Comparison of ENCODE assay signal across 19 cellular contexts in the genomic region with DNA sequence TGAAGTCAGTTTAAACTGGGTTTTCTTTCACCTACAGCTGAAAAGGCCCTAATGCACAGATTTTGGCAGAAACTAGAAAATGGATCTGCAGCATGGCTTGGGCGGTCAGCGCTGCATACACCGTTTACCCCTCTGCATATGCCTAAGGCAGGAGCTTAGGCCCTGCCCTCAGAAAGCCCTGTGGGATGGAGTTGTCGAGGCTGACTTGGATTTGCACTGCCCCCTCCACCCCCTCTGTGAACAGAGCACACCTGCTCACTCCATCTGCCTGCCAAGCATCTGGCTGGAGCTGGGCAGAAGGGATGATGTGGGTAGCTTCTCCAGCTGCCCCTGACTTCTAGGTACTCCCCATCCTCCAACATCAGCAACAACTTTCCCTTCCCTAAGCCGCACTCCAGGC.
"Had no signal": no experiment of that assay in that cellular context is flagged by ENCODE, and none has a peak within 500 bp of the region (broad histone marks: within the 10 kb centered on the region; RNA-seq: fewer than 3 reads in every experiment).

No MANE protein-coding gene starts in this region.

- H3K4me1 ChIP-seq: foreskin keratinocyte, lower lobe of right lung, right lobe of liver had no signal

- H3K4me3 ChIP-seq: lower lobe of right lung, right lobe of liver, smooth muscle cell had no signal

- FAIRE-seq: bronchial epithelial cell, islet of Langerhans had no signal

- DNase-seq: activated CD4-positive, alpha-beta T cell treated with anti-CD3 and anti-CD28 coated beads, Interleukin-2, amount 10 ng/mL, durations not matched to agents 7 days and 5 days; activated CD8-positive, alpha-beta T cell treated with anti-CD3 and anti-CD28 coated beads, Interleukin-2, amount 10 ng/mL, durations not matched to agents 7 days and 5 days; activated naive CD4-positive, alpha-beta T cell treated with anti-CD3 and anti-CD28 coated beads for 36 hours; activated T-cell treated with anti-CD3 and anti-CD28 coated beads, Interleukin-2, amount 50 U/mL, for 24 hours; cerebellar nuclear complex; dermis blood vessel endothelial cell; effector memory CD8-positive, alpha-beta T cell; foreskin keratinocyte; hippocampal formation; lower lobe of right lung; naive thymus-derived CD8-positive, alpha-beta T cell; stimulated activated CD4-positive, alpha-beta T cell treated with anti-CD3 and anti-CD28 coated beads, Interleukin-4, amount 100 ng/mL, for 1 hour; T1000 had no signal

- H3K4me1 Mint-ChIP-seq: activated CD4-positive, alpha-beta T cell treated with anti-CD3 and anti-CD28 coated beads, Interleukin-2, amount 10 ng/mL, durations not matched to agents 7 days and 5 days had no signal

- H3K9me3 Mint-ChIP-seq: activated CD4-positive, alpha-beta T cell treated with anti-CD3 and anti-CD28 coated beads, Interleukin-2, amount 10 ng/mL, durations not matched to agents 7 days and 5 days; activated naive CD4-positive, alpha-beta T cell treated with anti-CD3 and anti-CD28 coated beads for 36 hours; activated T-cell treated with anti-CD3 and anti-CD28 coated beads, Interleukin-2, amount 50 U/mL, for 24 hours; activated T-helper 2 cell treated with anti-CD3 and anti-CD28 coated beads, Interferon-gamma antibody, Interleukin-2, Interleukin-4, amounts not matched to agents 10 μg/mL and 5 μg/mL and 100 μg/mL, durations not matched to agents 14 hours and 24 hours and 36 hours; effector memory CD8-positive, alpha-beta T cell had no signal

- H3K27me3 Mint-ChIP-seq: activated CD4-positive, alpha-beta T cell treated with anti-CD3 and anti-CD28 coated beads, Interleukin-2, amount 10 ng/mL, durations not matched to agents 7 days and 5 days; activated T-cell treated with anti-CD3 and anti-CD28 coated beads, Interleukin-2, amount 50 U/mL, for 24 hours; naive thymus-derived CD8-positive, alpha-beta T cell had no signal

- H3K27ac Mint-ChIP-seq: activated CD4-positive, alpha-beta T cell treated with anti-CD3 and anti-CD28 coated beads, Interleukin-2, amount 10 ng/mL, durations not matched to agents 7 days and 5 days; activated CD8-positive, alpha-beta T cell treated with anti-CD3 and anti-CD28 coated beads, Interleukin-2, amount 10 ng/mL, durations not matched to agents 7 days and 5 days; activated naive CD4-positive, alpha-beta T cell treated with anti-CD3 and anti-CD28 coated beads for 36 hours; activated T-cell treated with anti-CD3 and anti-CD28 coated beads, Interleukin-2, amount 50 U/mL, for 24 hours; activated T-helper 2 cell treated with anti-CD3 and anti-CD28 coated beads, Interferon-gamma antibody, Interleukin-2, Interleukin-4, amounts not matched to agents 10 μg/mL and 5 μg/mL and 100 μg/mL, durations not matched to agents 14 hours and 24 hours and 36 hours; effector memory CD8-positive, alpha-beta T cell had no signal

- H3K36me3 Mint-ChIP-seq: naive thymus-derived CD8-positive, alpha-beta T cell had no signal

- H3K9me3 ChIP-seq: lower lobe of right lung, right lobe of liver had no signal

- ATAC-seq: activated CD8-positive, alpha-beta T cell treated with anti-CD3 and anti-CD28 coated beads, Interleukin-2, amount 10 ng/mL, durations not matched to agents 7 days and 5 days; effector memory CD8-positive, alpha-beta T cell; foreskin keratinocyte; lower lobe of right lung; naive thymus-derived CD8-positive, alpha-beta T cell; right lobe of liver had no signal

- H3K27ac ChIP-seq: epithelial cell of prostate, foreskin keratinocyte, lower lobe of right lung, right lobe of liver had no signal

- H3K4me3 Mint-ChIP-seq: activated CD4-positive, alpha-beta T cell treated with anti-CD3 and anti-CD28 coated beads, Interleukin-2, amount 10 ng/mL, durations not matched to agents 7 days and 5 days; activated CD8-positive, alpha-beta T cell treated with anti-CD3 and anti-CD28 coated beads, Interleukin-2, amount 10 ng/mL, durations not matched to agents 7 days and 5 days; activated naive CD4-positive, alpha-beta T cell treated with anti-CD3 and anti-CD28 coated beads for 36 hours; activated T-cell treated with anti-CD3 and anti-CD28 coated beads, Interleukin-2, amount 50 U/mL, for 24 hours; effector memory CD8-positive, alpha-beta T cell; naive thymus-derived CD8-positive, alpha-beta T cell had no signal

- H3K27me3 ChIP-seq: foreskin keratinocyte, right lobe of liver had no signal
